ENCODE assay signal across 9 cellular contexts in genomic region chr11:66467034-66467659, GRCh38. TPM values are rescaled to one million over a fixed set of nuclear protein-coding genes. Genes with fewer than 3 reads are reported as not detected.
DNase-seq lines count a peak whose midpoint lies in the region; ATAC-seq and TF ChIP-seq lines count a peak whose summit lies in the region.
"Had no signal": no experiment of that assay in that cellular context is flagged by ENCODE, and none has a peak within 500 bp of the region (broad histone marks: within the 10 kb centered on the region; RNA-seq: fewer than 3 reads in every experiment).

No MANE protein-coding gene starts in this region.

- no peak for TF ChIP-seq RAD21 in liver (IDR thresholded peaks at IDR 0.05)

- no peaks in the 10 kb centered on the region for H3F3A ChIP-seq in OCI-LY1 (ENCODE audit: insufficient read depth, low read length)

- no peaks in the 10 kb centered on the region for H3K79me2 ChIP-seq in OCI-LY1 (ENCODE audit: insufficient read depth, low read length)

- H3K27me3 ChIP-seq in OCI-LY1 (ENCODE audit: insufficient read depth, low read length) (no peaks in the 10 kb centered on the region), liver (ENCODE audit: control insufficient read depth in 4 of 4, insufficient read depth in 4 of 4, low read length in 3 of 4) (no peaks in the 10 kb centered on the region), stomach smooth muscle (ENCODE audit: control insufficient read depth in 1 of 2, insufficient read depth in 2 of 2, low read length in 2 of 2) (no peaks in the 10 kb centered on the region)

- H3K4me3 ChIP-seq in OCI-LY1 (ENCODE audit: low read depth, low read length, poor library complexity, severe bottlenecking) (peak overlapping the region; percentile 60), cardiac fibroblast (replicated peaks in 1 of 2; ENCODE audit: low read depth in 2 of 2, low read length in 2 of 2) (peak overlapping the region; percentile 59 to 65), liver (ENCODE audit: low read depth in 1 of 3, low read length in 3 of 3) (peak overlapping the region; percentile 28 to 90 (median 44)), stomach smooth muscle (ENCODE audit: low read length in 2 of 2) (peak overlapping the region; percentile 71 to 81)

- WGBS in liver, result 3% methylated on average over 72 of the region's 72 CpGs

- H3K9ac ChIP-seq in OCI-LY1 (ENCODE audit: low read length) (peak overlapping the region; percentile 39; the same call in 1 of the 2 replicates), liver (ENCODE audit: low read depth in 1 of 2, low read length in 2 of 2) (no peak overlapping the region), stomach smooth muscle (ENCODE audit: low read length in 2 of 2) (peak overlapping the region; percentile 75 to 79)

- H3K4me1 ChIP-seq in OCI-LY1 (ENCODE audit: insufficient read depth, low read length, severe bottlenecking) (peaks cover 24% of the 10 kb centered on the region), liver (ENCODE audit: control insufficient read depth in 4 of 4, insufficient read depth in 4 of 4, low read length in 3 of 4) (peaks cover 4 to 16% (median 10%) of the 10 kb centered on the region in 4 donors), stomach smooth muscle (ENCODE audit: control insufficient read depth, insufficient read depth, low read length) (peaks cover 22% of the 10 kb centered on the region)

- no peak overlapping the region for H2AFZ ChIP-seq in OCI-LY1 (ENCODE audit: low read length)

- H3K4me2 ChIP-seq in OCI-LY1 (ENCODE audit: low read length), result peak overlapping the region; percentile 86

- peaks cover 5% of the 10 kb centered on the region for H3K9me3 ChIP-seq in OCI-LY1 (ENCODE audit: low read length)
- no peaks in the 10 kb centered on the region for H3K9me3 ChIP-seq in liver (ENCODE audit: control insufficient read depth in 4 of 4, low read length in 3 of 4)
- no peaks in the 10 kb centered on the region for H3K9me3 ChIP-seq in stomach smooth muscle (ENCODE audit: control insufficient read depth in 2 of 2, low read length in 2 of 2)

- peak; percentile 24 for DNase-seq in stimulated activated CD4-positive, alpha-beta T cell treated with anti-CD3 and anti-CD28 coated beads, Interleukin-12 subunit alpha, Interleukin-12 subunit beta, amount 100 ng/mL, for 4 hours
- DNase-seq in stimulated activated CD4-positive, alpha-beta T cell treated with anti-CD3 and anti-CD28 coated beads, Interleukin-4, amount 100 ng/mL, for 4 hours, result no peak
- DNase-seq in cardiac fibroblast (ENCODE audit: low read depth in 2 of 2) (peak; percentile 13 to 41), DMS153 (lab: John Stamatoyannopoulos, UW) (no peak)

- H3K36me3 ChIP-seq in OCI-LY1 (ENCODE audit: insufficient read depth, low read length) (no peaks in the 10 kb centered on the region; the same call in 1 of the 2 replicates), liver (ENCODE audit: control insufficient read depth in 4 of 4, insufficient read depth in 3 of 4, low read depth in 1 of 4, low read length in 3 of 4) (peaks cover 0 to under 1% (median 0%) of the 10 kb centered on the region in 4 donors), stomach smooth muscle (ENCODE audit: control insufficient read depth in 2 of 2, insufficient read depth in 2 of 2, low read length in 2 of 2) (peaks cover 4 to 14% of the 10 kb centered on the region in 2 donors)

- no peaks in the 10 kb centered on the region for H4K20me1 ChIP-seq in OCI-LY1 (ENCODE audit: insufficient read depth, low read length)

- H3K27ac ChIP-seq in OCI-LY1 (ENCODE audit: low read depth, low read length, poor library complexity, severe bottlenecking) (no peak overlapping the region), liver (ENCODE audit: low read depth in 1 of 2, low read length in 2 of 2) (no peak overlapping the region), stomach smooth muscle (ENCODE audit: low read length) (no peak overlapping the region)

- peak; percentile 18 for ATAC-seq in HG02571 (IDR thresholded peaks at IDR 0.05; ENCODE audit: unreplicated experiment)

- TF ChIP-seq CTCF in OCI-LY1 (IDR thresholded peaks at IDR 0.05; ENCODE audit: low read length) (peak; percentile 32; the same call in 1 of the 2 replicates), cardiac fibroblast (IDR thresholded peaks at IDR 0.05; ENCODE audit: low read depth, low read length) (peak; percentile 9), liver (IDR thresholded peaks at IDR 0.05; ENCODE audit: low read depth, low read length, missing input control) (peak; percentile 36)

- H3K9me2 ChIP-seq in OCI-LY1 (ENCODE audit: low read depth, low read length), result no peaks in the 10 kb centered on the region

TF ChIP-seq in liver, 16 proteins besides CTCF, POLR2A, EP300 and RAD21:
- TF ChIP-seq, protein P1, sequence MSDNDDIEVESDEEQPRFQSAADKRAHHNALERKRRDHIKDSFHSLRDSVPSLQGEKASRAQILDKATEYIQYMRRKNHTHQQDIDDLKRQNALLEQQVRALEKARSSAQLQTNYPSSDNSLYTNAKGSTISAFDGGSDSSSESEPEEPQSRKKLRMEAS (IDR thresholded peaks at IDR 0.05), result no peak
- TF ChIP-seq, protein P2, sequence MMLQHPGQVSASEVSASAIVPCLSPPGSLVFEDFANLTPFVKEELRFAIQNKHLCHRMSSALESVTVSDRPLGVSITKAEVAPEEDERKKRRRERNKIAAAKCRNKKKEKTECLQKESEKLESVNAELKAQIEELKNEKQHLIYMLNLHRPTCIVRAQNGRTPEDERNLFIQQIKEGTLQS (IDR thresholded peaks at IDR 0.05), result no peak
- TF ChIP-seq HNF4G (IDR thresholded peaks at IDR 0.05), result no peak
- no peak for TF ChIP-seq FOXA2 (IDR thresholded peaks at IDR 0.05)

RNA-seq across cellular contexts. Expression of gene PELI3, which starts 0.4 kb away (rescaled TPM):
- 1 to 10 TPM; 1.9 to 5.4 TPM for total RNA-seq in liver
- 1 to 10 TPM; 1.7 to 2.4 TPM for polyA plus RNA-seq in liver

RNA-seq across cellular contexts. Expression of gene DPP3, which starts 13.1 kb away (rescaled TPM):
- 10 to 100 TPM; 29.8 to 41.0 TPM for total RNA-seq in liver
- polyA plus RNA-seq in liver, result 10 to 100 TPM; 10.9 to 24.8 TPM

RNA-seq across cellular contexts. Expression of gene MRPL11, which starts 28.5 kb away (rescaled TPM):
- total RNA-seq in liver, result 10 to 100 TPM; 18.0 to 24.7 TPM
- polyA plus RNA-seq in liver, result 10 to 100 TPM; 39.9 to 45.6 TPM

RNA-seq across cellular contexts. Expression of gene BBS1, which starts 43.3 kb away (rescaled TPM):
- 10 to 100 TPM in 1 of 2 donors, 1 to 10 TPM in 1; 9.8 to 18.5 TPM for total RNA-seq in liver
- polyA plus RNA-seq in liver, result 1 to 10 TPM; 4.2 to 7.5 TPM

RNA-seq across cellular contexts. Expression of gene NPAS4, which starts 46.3 kb away (rescaled TPM):
- not detected for total RNA-seq in liver
- under 1 TPM in 1 of 2 donors, not detected in 1; 0.01 TPM for polyA plus RNA-seq in liver
- total RNA-seq: HT1080 had no signal

Comparison
In these comparisons a context has a peak if more than half of its experiments do, and no peak if none do; other contexts are left out.
1. DNase-seq: peak in stimulated activated CD4-positive, alpha-beta T cell treated with anti-CD3 and anti-CD28 coated beads, Interleukin-12 subunit alpha, Interleukin-12 subunit beta, amount 100 ng/mL, for 4 hours (single experiment) and cardiac fibroblast (2 of 2); none in stimulated activated CD4-positive, alpha-beta T cell treated with anti-CD3 and anti-CD28 coated beads, Interleukin-4, amount 100 ng/mL, for 4 hours (0 of 2) and DMS153 (single experiment).
2. H3K9ac ChIP-seq: peak in OCI-LY1 (single experiment) and stomach smooth muscle (2 of 2); none in liver (0 of 2).
3. Peak in every context shown above with its lines, with median percentiles within 50 percentile points of each other: H3K4me3 ChIP-seq and CTCF ChIP-seq.